7 cellular contexts compared by ENCODE assay signal in the genomic region with DNA sequence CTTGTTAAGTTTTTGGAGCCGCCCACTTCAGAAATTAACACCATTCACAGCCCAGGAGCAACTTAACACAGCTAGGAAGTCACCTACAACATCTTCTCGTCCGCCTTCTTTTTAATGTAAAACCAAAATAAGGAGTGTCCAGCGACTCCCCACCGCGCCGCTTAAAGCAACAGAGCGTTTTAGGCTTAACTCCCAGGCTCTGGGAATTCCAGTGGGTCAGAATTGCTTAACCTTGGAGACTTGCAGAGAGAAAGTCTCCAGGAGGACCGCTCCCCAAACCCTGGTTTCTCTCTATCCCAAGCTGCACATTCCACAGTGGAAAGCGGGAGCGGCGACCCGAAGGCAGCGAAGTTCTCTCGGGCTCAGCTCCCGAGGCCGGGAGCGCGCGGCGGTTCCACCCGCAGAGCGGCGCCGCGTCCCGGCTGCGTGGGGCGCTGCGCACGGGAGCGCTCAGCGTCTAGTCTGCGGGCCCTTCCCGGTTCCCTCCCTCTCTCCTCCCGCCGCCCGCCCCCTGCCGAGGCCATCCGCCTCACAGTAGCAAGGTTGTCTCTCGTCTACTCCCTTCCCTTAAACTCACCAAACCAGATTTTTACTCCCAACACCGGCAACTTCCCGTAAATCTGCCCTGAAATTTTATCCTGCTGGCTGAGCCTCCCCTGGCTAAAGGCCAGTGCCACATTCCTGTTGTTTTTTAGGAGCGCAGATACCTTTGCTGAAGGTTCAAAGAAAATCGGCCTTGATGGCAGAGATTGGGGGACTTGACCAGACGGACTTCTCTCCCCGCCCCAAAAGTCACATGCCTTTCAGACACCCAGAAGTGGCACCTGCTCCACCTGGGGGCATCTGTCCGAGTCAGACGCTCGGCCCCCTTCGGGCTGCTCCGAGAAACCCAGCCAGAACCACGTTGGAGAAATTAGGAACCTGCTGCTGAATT. TPM values are rescaled to one million over a fixed set of nuclear protein-coding genes. Genes with fewer than 3 reads are reported as not detected.
DNase-seq lines count a peak whose midpoint lies in the region; FAIRE-seq and TF ChIP-seq lines count a peak whose summit lies in the region.

A gene (minus strand): TSS at position 464 of the 934 bp plus-strand sequence. CDS start 190,971 bp downstream, outside the sequence.

- no peak for TF ChIP-seq CTCF in Loucy (conservative IDR thresholded peaks at IDR 0.05; ENCODE audit: low read length)
- TF ChIP-seq CTCF in stomach (IDR thresholded peaks at IDR 0.05) = peak in 2 of 7 experiments; percentile 0 to 23

- H3K27ac ChIP-seq in mesodermal cell (ENCODE audit: low read depth, low read length, severe bottlenecking) = peak within 1 kb of the TSS; percentile 10
- peak within 1 kb of the TSS; percentile 90 to 98 (median 93) for H3K27ac ChIP-seq in stomach

- no peaks in the 10 kb centered on the region for H3K9me3 ChIP-seq in Loucy (ENCODE audit: insufficient read depth, low read depth, low read length)
- no peaks in the 10 kb centered on the region for H3K9me3 ChIP-seq in endocrine pancreas (ENCODE audit: control insufficient read depth, low read length)
- H3K9me3 ChIP-seq in mesodermal cell (ENCODE audit: control insufficient read depth, low read length) = no peaks in the 10 kb centered on the region
- H3K9me3 ChIP-seq in stomach = no peaks in the 10 kb centered on the region

- peak; percentile 31 for DNase-seq in GM12892 (ENCODE audit: insufficient read length)
- DNase-seq in H7 = peak; percentile 83
- peak; percentile 49 for DNase-seq in activated CD4-positive, alpha-beta T cell treated with anti-CD3 and anti-CD28 coated beads for 48 hours
- DNase-seq in stomach = peak; percentile 86

- 0 to 1% methylated on average over 43 to 48 of the region's 53 CpGs for WGBS in mesodermal cell (ENCODE audit: insufficient coverage in 2 of 2), 2 experiments
- 1% methylated on average over 52 to 53 of the region's 53 CpGs for WGBS in stomach, 5 donors

- H3K4me2 ChIP-seq in Loucy (ENCODE audit: low read depth, low read length, poor library complexity, severe bottlenecking) = no peak within 1 kb of the TSS

- H3K79me2 ChIP-seq in Loucy (ENCODE audit: insufficient read depth, low read length) = no peaks in the 10 kb centered on the region

- H3K9ac ChIP-seq in Loucy (ENCODE audit: low read depth, low read length, poor library complexity, severe bottlenecking) (no peak within 1 kb of the TSS), endocrine pancreas (ENCODE audit: control insufficient read depth, insufficient read depth, low read length) (peak within 1 kb of the TSS; percentile 76)

- no peaks in the 10 kb centered on the region for H3F3A ChIP-seq in Loucy (ENCODE audit: low read depth)

- peak; percentile 83 for FAIRE-seq in GM12892 (lab: Jason Lieb, UNC)

- TF ChIP-seq POLR2A in GM12892 (IDR thresholded peaks at IDR 0.05; ENCODE audit: low read depth, low read length) (peak; percentile 48), stomach (IDR thresholded peaks at IDR 0.05) (peak in 1 of 4 donors; percentile 58)

- no peaks in the 10 kb centered on the region for H3K4me1 ChIP-seq in Loucy (ENCODE audit: insufficient read depth, low read length, poor library complexity, severe bottlenecking)
- H3K4me1 ChIP-seq in endocrine pancreas (ENCODE audit: control insufficient read depth, insufficient read depth, low read length) = peaks cover 5% of the 10 kb centered on the region
- peaks cover 16% of the 10 kb centered on the region for H3K4me1 ChIP-seq in mesodermal cell (ENCODE audit: control insufficient read depth, insufficient read depth, low read length, poor library complexity, severe bottlenecking)
- H3K4me1 ChIP-seq in stomach = peaks cover 9 to 58% (median 25%) of the 10 kb centered on the region in 4 donors

- TF ChIP-seq EP300 in stomach (IDR thresholded peaks at IDR 0.05) = no peak

- H3K4me3 ChIP-seq in H7 (ENCODE audit: insufficient read depth, low read depth, low read length) (peak within 1 kb of the TSS; percentile 70), Loucy (ENCODE audit: low read length, poor library complexity, severe bottlenecking) (no peak within 1 kb of the TSS), endocrine pancreas (ENCODE audit: control insufficient read depth, insufficient read depth, low read length) (peak within 1 kb of the TSS; percentile 97), mesodermal cell (ENCODE audit: extremely low read depth, insufficient read depth, low read length, poor library complexity, severe bottlenecking) (peak within 1 kb of the TSS; percentile 40), stomach (peak within 1 kb of the TSS; percentile 54 to 57 (median 56))

- no peaks in the 10 kb centered on the region for H3K9me2 ChIP-seq in Loucy (replicated peaks; ENCODE audit: low read depth, low read length)

- H2AFZ ChIP-seq in Loucy (ENCODE audit: low read length) = peak within 1 kb of the TSS; percentile 36; the same call in 1 of the 2 replicates

- no peaks in the 10 kb centered on the region for H3K27me3 ChIP-seq in H7 (ENCODE audit: control insufficient read depth, insufficient read depth, low read length)
- no peaks in the 10 kb centered on the region for H3K27me3 ChIP-seq in Loucy (ENCODE audit: insufficient read depth, low read length, poor library complexity, severe bottlenecking)
- no peaks in the 10 kb centered on the region for H3K27me3 ChIP-seq in endocrine pancreas (ENCODE audit: control insufficient read depth, insufficient read depth, low read length)
- peaks cover 0 to 4% (median 0%) of the 10 kb centered on the region in 3 donors for H3K27me3 ChIP-seq in stomach

- H3K36me3 ChIP-seq in H7 (replicated peaks; ENCODE audit: control insufficient read depth, insufficient read depth, low read length) (no peaks in the 10 kb centered on the region), Loucy (ENCODE audit: insufficient read depth, low read length) (no peaks in the 10 kb centered on the region), endocrine pancreas (ENCODE audit: control insufficient read depth, insufficient read depth, low read length) (no peaks in the 10 kb centered on the region), mesodermal cell (ENCODE audit: control insufficient read depth, insufficient read depth, low read length) (no peaks in the 10 kb centered on the region), stomach (no peaks in the 10 kb centered on the region)

- intact Hi-C loops in stomach (cut with DNase I; ENCODE audit: low total_unique reads) = no loop called here

- H4K20me1 ChIP-seq in Loucy (ENCODE audit: insufficient read depth, low read length, poor library complexity, severe bottlenecking) = no peaks in the 10 kb centered on the region

RNA-seq across cellular contexts. Expression of the gene that starts here (rescaled TPM):
- polyA plus RNA-seq in GM12892 (2012; ENCODE audit: missing spikeins) = 10.6 TPM
- 97.9 and 116 TPM in 2 replicates for total RNA-seq in H7 (2014; rRNA removed; shearing (Covaris generic))
- 1.7 TPM for polyA plus RNA-seq in mesodermal cell (2013, experiment 1 of 2)
- polyA plus RNA-seq in mesodermal cell (2013, experiment 2 of 2) = 1.9 TPM
- 100 to 1,000 TPM; 124 to 448 (median 207) TPM for total RNA-seq in stomach
- 10 to 100 TPM; 18.5 to 66.9 (median 34.5) TPM for polyA plus RNA-seq in stomach

Comparison
In these comparisons a context has a peak if more than half of its experiments do, and no peak if none do; other contexts are left out.
1. DNase-seq: peak in every context shown above with its lines; median percentile 86 in stomach; 83 in H7; 49 in activated CD4-positive, alpha-beta T cell treated with anti-CD3 and anti-CD28 coated beads for 48 hours; 31 in GM12892.